28 cellular contexts compared by ENCODE assay signal in genomic region chr11:29606596-29606995, GRCh38.
"Had no signal": no experiment of that assay in that cellular context is flagged by ENCODE, and none has a peak within 500 bp of the region (broad histone marks: within the 10 kb centered on the region; RNA-seq: fewer than 3 reads in every experiment).

No MANE protein-coding gene starts in this region.

- H3K9me3 ChIP-seq: stomach, suprapubic skin, testis, thoracic aorta, thyroid gland, tibial artery, tibial nerve, transverse colon, upper lobe of left lung, upper lobe of right lung, uterus, vagina had no signal

- H3K4me1 Mint-ChIP-seq: stimulated activated effector memory CD8-positive, alpha-beta T cell treated with anti-CD3 and anti-CD28 coated beads, Interleukin-12 subunit alpha, Interleukin-12 subunit beta, amount 100 ng/mL, for 72 hours; stimulated activated memory B cell treated with anti-CD40 and anti-IgM and Interleukin-4, amounts not matched to agents 10 μg/mL and 1 μg/mL and 100 μg/mL, for 72 hours; stimulated activated naive B cell treated with anti-CD40 and anti-IgM and Interleukin-4, amounts not matched to agents 10 μg/mL and 1 μg/mL and 100 μg/mL, for 72 hours; stimulated activated naive CD8-positive, alpha-beta T cell treated with anti-CD3 and anti-CD28 coated beads, Interleukin-15, amount 100 ng/mL, for 72 hours had no signal

- H3K27me3 ChIP-seq: stomach, suprapubic skin, testis, thyroid gland, tibial artery, tibial nerve, transverse colon, upper lobe of left lung, upper lobe of right lung, uterus, vagina had no signal

- H3K27ac ChIP-seq: stomach, suprapubic skin, testis, thoracic aorta, thyroid gland, tibial artery, tibial nerve, transverse colon, upper lobe of left lung, upper lobe of right lung, uterus, vagina had no signal

- ATAC-seq: stimulated activated effector memory CD8-positive, alpha-beta T cell treated with anti-CD3 and anti-CD28 coated beads, Interleukin-12 subunit alpha, Interleukin-12 subunit beta, amount 100 ng/mL, for 72 hours; stimulated activated memory B cell treated with anti-CD40 and anti-IgM and Interleukin-4, amounts not matched to agents 10 μg/mL and 1 μg/mL and 100 μg/mL, for 72 hours; stimulated activated naive B cell treated with anti-CD40 and anti-IgM and Interleukin-4, amounts not matched to agents 10 μg/mL and 1 μg/mL and 100 μg/mL, for 72 hours; stimulated activated naive CD8-positive, alpha-beta T cell treated with anti-CD3 and anti-CD28 coated beads, Interleukin-15, amount 100 ng/mL, for 72 hours; stimulated activated naive CD8-positive, alpha-beta T cell treated with anti-CD3 and anti-CD28 coated beads, Interleukin-15, Interleukin-2, amounts not matched to agents 100 U/mL and 50 U/mL, for 24 hours; upper lobe of right lung had no signal

- H3K4me1 ChIP-seq: stomach, suprapubic skin, testis, thyroid gland, tibial artery, tibial nerve, transverse colon, upper lobe of left lung, upper lobe of right lung, uterus, vagina had no signal

- DNase-seq: stimulated activated CD4-positive, alpha-beta T cell treated with anti-CD3 and anti-CD28 coated beads, Interleukin-2, amount 100 ng/mL, for 48 hours; stimulated activated CD4-positive, alpha-beta T cell treated with anti-CD3 and anti-CD28 coated beads, Interleukin-4, amount 100 ng/mL, for 1 hour; stimulated activated CD4-positive, alpha-beta T cell treated with anti-CD3 and anti-CD28 coated beads, Interleukin-4, amount 100 ng/mL, for 24 hours; stimulated activated CD4-positive, alpha-beta T cell treated with anti-CD3 and anti-CD28 coated beads, Interleukin-4, amount 100 ng/mL, for 4 hours; stimulated activated CD8-positive, alpha-beta memory T cell treated with anti-CD3 and anti-CD28 coated beads, Interleukin-4, amount 100 ng/mL, for 48 hours; stimulated activated naive B cell treated with anti-CD40 and anti-IgM and Interleukin-4, amounts not matched to agents 10 μg/mL and 1 μg/mL and 100 μg/mL, for 72 hours; stimulated activated naive CD4-positive, alpha-beta T cell; stimulated activated naive CD4-positive, alpha-beta T cell treated with Interleukin-2 at 50 U/mL for 16 hours; stimulated activated naive CD8-positive, alpha-beta T cell treated with anti-CD3 and anti-CD28 coated beads, Interleukin-15, amount 100 ng/mL, for 72 hours; stimulated activated naive CD8-positive, alpha-beta T cell treated with anti-CD3 and anti-CD28 coated beads, Interleukin-15, Interleukin-2, amounts not matched to agents 100 U/mL and 50 U/mL, for 24 hours; stomach; substantia nigra; testis; thyroid gland; tibial artery; transverse colon; trophoblast cell; upper lobe of left lung; upper lobe of right lung; uterus had no signal

- H3K36me3 Mint-ChIP-seq: stimulated activated effector memory CD8-positive, alpha-beta T cell treated with anti-CD3 and anti-CD28 coated beads, Interleukin-12 subunit alpha, Interleukin-12 subunit beta, amount 100 ng/mL, for 72 hours; stimulated activated memory B cell treated with anti-CD40 and anti-IgM and Interleukin-4, amounts not matched to agents 10 μg/mL and 1 μg/mL and 100 μg/mL, for 72 hours; stimulated activated naive B cell treated with anti-CD40 and anti-IgM and Interleukin-4, amounts not matched to agents 10 μg/mL and 1 μg/mL and 100 μg/mL, for 72 hours; type B pancreatic cell had no signal

- H3K36me3 ChIP-seq: stomach, suprapubic skin, thoracic aorta, thyroid gland, tibial artery, tibial nerve, transverse colon, upper lobe of left lung, upper lobe of right lung, uterus, vagina had no signal

- H3K4me3 Mint-ChIP-seq: stimulated activated effector memory CD8-positive, alpha-beta T cell treated with anti-CD3 and anti-CD28 coated beads, Interleukin-12 subunit alpha, Interleukin-12 subunit beta, amount 100 ng/mL, for 72 hours; stimulated activated memory B cell treated with anti-CD40 and anti-IgM and Interleukin-4, amounts not matched to agents 10 μg/mL and 1 μg/mL and 100 μg/mL, for 72 hours; stimulated activated naive B cell treated with anti-CD40 and anti-IgM and Interleukin-4, amounts not matched to agents 10 μg/mL and 1 μg/mL and 100 μg/mL, for 72 hours; stimulated activated naive CD8-positive, alpha-beta T cell treated with anti-CD3 and anti-CD28 coated beads, Interleukin-15, amount 100 ng/mL, for 72 hours; stimulated activated naive CD8-positive, alpha-beta T cell treated with anti-CD3 and anti-CD28 coated beads, Interleukin-15, Interleukin-2, amounts not matched to agents 100 ng/mL and 50 ng/mL, for 24 hours; type B pancreatic cell had no signal

- H3K4me3 ChIP-seq: stomach, suprapubic skin, testis, thoracic aorta, thyroid gland, tibial artery, tibial nerve, transverse colon, upper lobe of left lung, upper lobe of right lung, uterus, vagina had no signal

- H3K9me3 Mint-ChIP-seq: stimulated activated memory B cell treated with anti-CD40 and anti-IgM and Interleukin-4, amounts not matched to agents 10 μg/mL and 1 μg/mL and 100 μg/mL, for 72 hours; stimulated activated naive B cell treated with anti-CD40 and anti-IgM and Interleukin-4, amounts not matched to agents 10 μg/mL and 1 μg/mL and 100 μg/mL, for 72 hours had no signal

- H3K27me3 Mint-ChIP-seq: stimulated activated memory B cell treated with anti-CD40 and anti-IgM and Interleukin-4, amounts not matched to agents 10 μg/mL and 1 μg/mL and 100 μg/mL, for 72 hours; stimulated activated naive B cell treated with anti-CD40 and anti-IgM and Interleukin-4, amounts not matched to agents 10 μg/mL and 1 μg/mL and 100 μg/mL, for 72 hours; stimulated activated naive CD8-positive, alpha-beta T cell treated with anti-CD3 and anti-CD28 coated beads, Interleukin-15, amount 100 ng/mL, for 72 hours; stimulated activated naive CD8-positive, alpha-beta T cell treated with anti-CD3 and anti-CD28 coated beads, Interleukin-15, Interleukin-2, amounts not matched to agents 100 ng/mL and 50 ng/mL, for 24 hours; type B pancreatic cell had no signal

- H3K27ac Mint-ChIP-seq: stimulated activated effector memory CD8-positive, alpha-beta T cell treated with anti-CD3 and anti-CD28 coated beads, Interleukin-12 subunit alpha, Interleukin-12 subunit beta, amount 100 ng/mL, for 72 hours; stimulated activated memory B cell treated with anti-CD40 and anti-IgM and Interleukin-4, amounts not matched to agents 10 μg/mL and 1 μg/mL and 100 μg/mL, for 72 hours; stimulated activated naive B cell treated with anti-CD40 and anti-IgM and Interleukin-4, amounts not matched to agents 10 μg/mL and 1 μg/mL and 100 μg/mL, for 72 hours; stimulated activated naive CD8-positive, alpha-beta T cell treated with anti-CD3 and anti-CD28 coated beads, Interleukin-15, amount 100 ng/mL, for 72 hours; stimulated activated naive CD8-positive, alpha-beta T cell treated with anti-CD3 and anti-CD28 coated beads, Interleukin-15, Interleukin-2, amounts not matched to agents 100 ng/mL and 50 ng/mL, for 24 hours; type B pancreatic cell had no signal
